ENCODE assay signal across 1 cellular context in the genomic region with DNA sequence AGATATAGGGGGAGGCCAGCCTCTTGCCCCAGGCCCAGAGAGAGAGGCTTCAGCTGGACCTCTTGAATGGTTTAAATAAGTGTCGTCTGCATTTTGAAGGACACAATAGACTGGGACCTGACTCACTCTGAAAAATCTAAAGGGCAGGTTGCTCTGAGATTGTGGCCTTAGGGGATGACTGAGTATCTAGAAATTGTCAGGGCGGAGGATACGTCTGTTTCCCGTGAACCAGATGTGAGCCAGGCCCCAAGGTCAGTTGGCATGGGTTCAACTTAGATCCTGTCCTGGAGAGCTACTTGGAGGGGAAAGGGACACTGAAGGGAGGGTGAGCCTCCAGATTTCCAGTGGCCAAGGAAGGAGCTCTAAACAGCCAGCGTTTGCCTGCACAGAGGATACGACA.
TF ChIP-seq lines count a peak whose summit lies in the region.

No MANE protein-coding gene starts in this region.

TF ChIP-seq in WTC11, 78 proteins besides CTCF, POLR2A, EP300 and RAD21 (continued from another document):
- TF ChIP-seq, protein P1, sequence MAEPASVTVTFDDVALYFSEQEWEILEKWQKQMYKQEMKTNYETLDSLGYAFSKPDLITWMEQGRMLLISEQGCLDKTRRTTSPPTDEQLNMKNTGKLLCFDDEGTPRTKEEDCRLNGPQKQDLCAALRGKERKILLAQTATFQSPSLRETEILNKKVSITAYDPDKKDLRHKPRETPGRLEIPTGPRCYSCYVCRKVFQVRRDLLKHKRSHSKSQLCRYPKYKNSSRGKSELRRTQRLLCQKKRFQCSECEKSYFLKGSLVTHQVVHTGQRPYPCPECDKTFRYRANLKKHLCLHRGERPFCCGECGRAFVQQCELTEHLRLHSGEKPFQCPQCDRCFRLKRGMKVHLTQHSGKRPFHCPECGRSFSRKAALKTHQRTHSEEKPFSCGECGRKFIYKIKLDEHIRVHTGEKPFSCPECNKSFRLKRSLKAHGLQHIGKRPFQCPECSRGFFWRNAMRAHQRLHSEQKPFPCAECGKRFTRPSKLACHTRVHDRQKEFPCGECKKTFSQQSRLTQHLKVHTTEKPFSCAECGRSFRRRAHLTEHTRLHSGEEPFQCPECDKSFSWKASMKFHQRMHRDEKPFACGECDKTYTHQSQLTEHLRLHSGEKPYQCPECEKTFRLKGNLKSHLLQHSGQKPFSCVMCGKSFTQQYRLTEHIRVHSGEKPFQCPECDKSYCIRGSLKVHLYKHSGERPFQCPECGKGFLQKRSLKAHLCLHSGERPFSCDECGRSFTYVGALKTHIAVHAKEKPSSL (CRISPR knock-in tag; conservative IDR thresholded peaks at IDR 0.05), result no peak
- TF ChIP-seq SOX15 (CRISPR knock-in tag; IDR thresholded peaks at IDR 0.05), result no peak
- TF ChIP-seq RORB (CRISPR knock-in tag; IDR thresholded peaks at IDR 0.05), result no peak
- no peak for TF ChIP-seq MXD4 (CRISPR knock-in tag; IDR thresholded peaks at IDR 0.05; ENCODE audit: borderline replicate concordance)
